In the genomic region with DNA sequence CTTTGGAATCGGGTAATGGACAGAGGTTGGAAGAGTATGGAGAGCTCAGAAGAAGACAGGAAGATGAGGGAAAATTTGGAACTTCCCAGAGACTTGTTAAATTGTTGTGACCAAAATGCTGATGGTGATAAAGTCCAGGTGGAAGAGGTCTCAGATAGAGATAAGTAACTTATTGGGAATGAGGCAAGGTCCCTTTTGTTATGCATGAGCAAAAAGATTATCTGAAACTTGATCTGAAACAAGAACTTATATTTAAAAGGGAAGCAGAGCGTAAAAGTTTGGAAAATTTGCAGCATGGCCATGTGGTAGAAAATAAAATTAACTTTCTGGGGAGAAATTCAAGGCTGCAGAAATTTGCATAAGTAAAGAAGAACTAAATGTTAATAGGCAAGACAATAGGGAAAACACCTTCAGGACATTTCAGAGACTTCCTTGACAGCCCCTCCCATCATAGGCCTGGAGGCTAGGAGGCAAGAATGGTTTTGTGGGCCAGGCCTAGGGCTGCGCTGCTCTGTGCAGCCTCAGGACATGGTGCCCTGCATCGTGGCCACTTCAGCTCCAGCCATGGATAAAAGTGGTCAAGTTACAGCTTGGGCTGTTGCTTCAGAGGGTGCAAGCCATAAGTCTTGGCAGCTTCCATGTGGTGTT, we compare ENCODE assay signal across 20 cellular contexts.
DNase-seq lines count a peak whose midpoint lies in the region; ATAC-seq and TF ChIP-seq lines count a peak whose summit lies in the region.
"Had no signal": no experiment of that assay in that cellular context is flagged by ENCODE, and none has a peak within 500 bp of the region (broad histone marks: within the 10 kb centered on the region; RNA-seq: fewer than 3 reads in every experiment).

No MANE protein-coding gene starts in this region.

- TF ChIP-seq CTCF in HEK293 (tag by site-specific recombination; IDR thresholded peaks at IDR 0.05) (no peak), OCI-LY3 (IDR thresholded peaks at IDR 0.05; ENCODE audit: low read depth, low read length) (no peak), heart left ventricle (IDR thresholded peaks at IDR 0.05) (no peak)

- ATAC-seq in GM18511 (IDR thresholded peaks at IDR 0.05; ENCODE audit: unreplicated experiment) (peak; percentile 31), T-cell (replicated peaks in 1 of 4) (no peak), heart left ventricle (no peak)
- ATAC-seq: K562 had no signal

- H3K9me2 ChIP-seq in Karpas-422 (replicated peaks; ENCODE audit: insufficient read depth, low read length) = no peaks in the 10 kb centered on the region

- H3K27ac Mint-ChIP-seq in T-cell = no peak overlapping the region
- H3K27ac Mint-ChIP-seq: HFFc6 had no signal

- H3K27ac ChIP-seq in HEK293 (ENCODE audit: extremely low read depth, low read depth, low read length) (no peak overlapping the region), OCI-LY3 (ENCODE audit: low read length) (peak overlapping the region; percentile 74), neuronal stem cell (replicated peaks; ENCODE audit: low read length) (no peak overlapping the region), Karpas-422 (ENCODE audit: low read length) (no peak overlapping the region), heart left ventricle (no peak overlapping the region)
- H3K27ac ChIP-seq: GM23248 had no signal

- no peak overlapping the region for H4K8ac ChIP-seq in neuronal stem cell (ENCODE audit: low read depth, low read length)

- no peak overlapping the region for H3K23ac ChIP-seq in neuronal stem cell (ENCODE audit: low read depth, low read length, poor library complexity)

- no peak overlapping the region for H2BK12ac ChIP-seq in neuronal stem cell (ENCODE audit: low read length)

- no peaks in the 10 kb centered on the region for H3K9me3 ChIP-seq in HEK293 (ENCODE audit: control insufficient read depth, insufficient read depth, low read depth, low read length)
- H3K9me3 ChIP-seq in OCI-LY3 (ENCODE audit: insufficient read depth, low read length) = peaks cover 25% of the 10 kb centered on the region
- H3K9me3 ChIP-seq in neuronal stem cell (replicated peaks in 1 of 2; ENCODE audit: control insufficient read depth in 2 of 2, insufficient read depth in 1 of 2, low read depth in 1 of 2, low read length in 2 of 2) = peaks cover 2 to 3% of the 10 kb centered on the region in 2 donors
- no peaks in the 10 kb centered on the region for H3K9me3 ChIP-seq in Karpas-422 (ENCODE audit: low read length)
- H3K9me3 ChIP-seq in heart left ventricle = no peaks in the 10 kb centered on the region

- no peak overlapping the region for H2BK120ac ChIP-seq in neuronal stem cell (ENCODE audit: low read depth, low read length)

- intact Hi-C loops in heart left ventricle (cut with DNase I) = no loop called here

- no peak overlapping the region for H3K4me3 Mint-ChIP-seq in T-cell
- H3K4me3 Mint-ChIP-seq: HFFc6 had no signal

- POLR2A ChIA-PET in HEK293 (lab: Yijun Ruan, JAX) (no interaction called here), T-cell (lab: Charles Lee) (no interaction called here)

- TF ChIP-seq POLR2A in heart left ventricle (IDR thresholded peaks at IDR 0.05) = no peak

- no peaks in the 10 kb centered on the region for H3K36me3 Mint-ChIP-seq in T-cell

- no peak overlapping the region for H3K14ac ChIP-seq in neuronal stem cell (ENCODE audit: low read length)

- WGBS in neuronal stem cell (ENCODE audit: extremely low coverage in 2 of 2, insufficient read length in 2 of 2, insufficient replicate concordance in 1 of 2), 2 donors = no CpG with 5 or more reads among the region's 4 CpGs
- WGBS in heart left ventricle, 4 donors = 96 to 98% (median 97%) methylated on average over 4 of the region's 4 CpGs

- no peak overlapping the region for H2BK15ac ChIP-seq in neuronal stem cell (ENCODE audit: low read length)

- no peak overlapping the region for H4K91ac ChIP-seq in neuronal stem cell (ENCODE audit: low read depth, low read length, poor library complexity)

- H2AFZ ChIP-seq in OCI-LY3 (ENCODE audit: low read depth, low read length) = no peak overlapping the region
- no peak overlapping the region for H2AFZ ChIP-seq in neuronal stem cell (ENCODE audit: low read length)
- H2AFZ ChIP-seq in Karpas-422 (ENCODE audit: low read length) = no peak overlapping the region
- H2AFZ ChIP-seq: GM23248 had no signal

- H3K18ac ChIP-seq in neuronal stem cell (ENCODE audit: low read length) = peak overlapping the region; percentile 27

- CTCF ChIA-PET in HEK293 (lab: Yijun Ruan, JAX) (no interaction called here), T-cell (lab: Charles Lee) (no interaction called here)

- no peaks in the 10 kb centered on the region for H3K36me3 ChIP-seq in HEK293 (ENCODE audit: control insufficient read depth in 2 of 2, insufficient read depth in 1 of 2, low read length in 2 of 2)
- H3K36me3 ChIP-seq in OCI-LY3 (replicated peaks; ENCODE audit: low read depth, low read length) = peaks cover 43% of the 10 kb centered on the region
- H3K36me3 ChIP-seq in neuronal stem cell (replicated peaks in 1 of 2; ENCODE audit: control insufficient read depth in 2 of 2, insufficient read depth in 2 of 2, low read length in 2 of 2) = no peaks in the 10 kb centered on the region
- H3K36me3 ChIP-seq in Karpas-422 (ENCODE audit: insufficient read depth, low read length) = no peaks in the 10 kb centered on the region
- no peaks in the 10 kb centered on the region for H3K36me3 ChIP-seq in heart left ventricle

- no peak overlapping the region for H2AK5ac ChIP-seq in neuronal stem cell (ENCODE audit: low read depth, low read length)

- no peak overlapping the region for H3K4me3 ChIP-seq in HEK293 (ENCODE audit: low read depth, low read length)
- H3K4me3 ChIP-seq in OCI-LY3 (ENCODE audit: low read length) = peak overlapping the region; percentile 40; the same call in 1 of the 2 replicates
- H3K4me3 ChIP-seq in neuronal stem cell (ENCODE audit: low read length in 2 of 2) = no peak overlapping the region
- H3K4me3 ChIP-seq in Karpas-422 (ENCODE audit: low read length) = no peak overlapping the region
- H3K4me3 ChIP-seq in heart left ventricle = no peak overlapping the region
- H3K4me3 ChIP-seq: GM23248, K562 had no signal

- H3K4me2 ChIP-seq in OCI-LY3 (ENCODE audit: low read length) (peak overlapping the region; percentile 50), neuronal stem cell (ENCODE audit: insufficient read depth, low read length, poor library complexity, severe bottlenecking) (no peak overlapping the region), Karpas-422 (ENCODE audit: low read depth, low read length, poor library complexity, severe bottlenecking) (no peak overlapping the region)

- H3K79me2 ChIP-seq in OCI-LY3 (ENCODE audit: low read length) (no peaks in the 10 kb centered on the region), Karpas-422 (ENCODE audit: low read length) (no peaks in the 10 kb centered on the region)

- H3K4me1 Mint-ChIP-seq in T-cell = no peaks in the 10 kb centered on the region

- peak overlapping the region; percentile 12; the same call in 1 of the 2 replicates for H3K9ac ChIP-seq in OCI-LY3 (ENCODE audit: low read length)
- no peak overlapping the region for H3K9ac ChIP-seq in neuronal stem cell (ENCODE audit: low read depth, low read length, poor library complexity)
- no peak overlapping the region for H3K9ac ChIP-seq in Karpas-422 (ENCODE audit: low read length)
- H3K9ac ChIP-seq: GM23248 had no signal

- H3K9me3 Mint-ChIP-seq in T-cell = peaks cover 0 to 13% (median 0%) of the 10 kb centered on the region in 3 donors
- H3K9me3 Mint-ChIP-seq: HFFc6 had no signal

- H2BK5ac ChIP-seq in neuronal stem cell (ENCODE audit: low read length) = no peak overlapping the region

- H3K4ac ChIP-seq in neuronal stem cell (ENCODE audit: low read length) = no peak overlapping the region

- H3K79me1 ChIP-seq in neuronal stem cell (ENCODE audit: low read depth, low read length) = no peaks in the 10 kb centered on the region

- peaks cover 0 to 1% of the 10 kb centered on the region in 2 donors for H3K27me3 Mint-ChIP-seq in T-cell

- H4K20me1 ChIP-seq in OCI-LY3 (ENCODE audit: insufficient read depth, low read length) (no peaks in the 10 kb centered on the region), Karpas-422 (ENCODE audit: insufficient read depth, low read depth, low read length) (no peaks in the 10 kb centered on the region)

- H3K4me1 ChIP-seq in HEK293 (ENCODE audit: control insufficient read depth, insufficient read depth, low read length) = no peaks in the 10 kb centered on the region
- H3K4me1 ChIP-seq in OCI-LY3 (ENCODE audit: low read length) = peaks cover 57% of the 10 kb centered on the region
- H3K4me1 ChIP-seq in neuronal stem cell (ENCODE audit: control insufficient read depth in 2 of 2, insufficient read depth in 1 of 2, low read depth in 1 of 2, low read length in 2 of 2) = no peaks in the 10 kb centered on the region
- no peaks in the 10 kb centered on the region for H3K4me1 ChIP-seq in Karpas-422 (ENCODE audit: low read length)
- H3K4me1 ChIP-seq in heart left ventricle = no peaks in the 10 kb centered on the region

- DNase-seq in neuronal stem cell (ENCODE audit: low spot score) (no peak), Karpas-422 (no peak), NCI-H1930 (lab: John Stamatoyannopoulos, UW) (no peak), T-cell (no peak), heart left ventricle (no peak)
- DNase-seq: GM23248; H7; HFFc6; NCI-H2029 treated with DMSO at 0.1 percent for 48 hours; NCI-H446 treated with DMSO at 0.1 percent for 48 hours; NCI-H526; NCI-H82; NK-92 treated with Interleukin-12 subunit alpha and Interleukin-12 subunit beta, amount 100 ng/mL, for 24 hours; RPMI8226; SHP77; T-helper 1 cell had no signal

- H3K27me3 ChIP-seq in OCI-LY3 (ENCODE audit: low read depth, low read length) (no peaks in the 10 kb centered on the region), neuronal stem cell (ENCODE audit: control insufficient read depth in 3 of 3, insufficient read depth in 3 of 3, low read depth in 1 of 3, low read length in 3 of 3) (no peaks in the 10 kb centered on the region), Karpas-422 (ENCODE audit: low read length) (no peaks in the 10 kb centered on the region), heart left ventricle (no peaks in the 10 kb centered on the region)

TF ChIP-seq in HEK293, 187 proteins besides CTCF, POLR2A, EP300 and RAD21:
- no peak for TF ChIP-seq SCRT1 (tag by site-specific recombination; IDR thresholded peaks at IDR 0.05; ENCODE audit: borderline replicate concordance)
- TF ChIP-seq ZNF585B (tag by site-specific recombination; IDR thresholded peaks at IDR 0.05) = peak; percentile 74
